In genomic region chr7:122306320-122307227, GRCh38 we compare ENCODE assay signal across 17 cellular contexts. TPM values are rescaled to one million over a fixed set of nuclear protein-coding genes. Genes with fewer than 3 reads are reported as not detected.
DNase-seq lines count a peak whose midpoint lies in the region; ATAC-seq and TF ChIP-seq lines count a peak whose summit lies in the region.
"Had no signal": no experiment of that assay in that cellular context is flagged by ENCODE, and none has a peak within 500 bp of the region (broad histone marks: within the 10 kb centered on the region; RNA-seq: fewer than 3 reads in every experiment).

No MANE protein-coding gene starts in this region.

- H3K9me3 ChIP-seq in mesenchymal stem cell (ENCODE audit: control insufficient read depth, low read length): no peaks in the 10 kb centered on the region
- no peaks in the 10 kb centered on the region for H3K9me3 ChIP-seq in testis
- no peaks in the 10 kb centered on the region for H3K9me3 ChIP-seq in ovary
- H3K9me3 ChIP-seq: gastroesophageal sphincter, upper lobe of left lung had no signal

- peaks cover 6% of the 10 kb centered on the region for H3K36me3 Mint-ChIP-seq in activated naive CD4-positive, alpha-beta T cell treated with anti-CD3 and anti-CD28 coated beads, Interleukin-2, amount 10 ng/mL, durations not matched to agents 7 days and 5 days
- peaks cover 25 to 27% of the 10 kb centered on the region in 2 donors for H3K36me3 Mint-ChIP-seq in activated naive CD4-positive, alpha-beta T cell treated with anti-CD3 and anti-CD28 coated beads, Interleukin-2, amount 50 U/mL, for 72 hours

- no peak overlapping the region for H4K8ac ChIP-seq in mesenchymal stem cell (ENCODE audit: low read length)

- H3K4me1 Mint-ChIP-seq in activated naive CD4-positive, alpha-beta T cell treated with anti-CD3 and anti-CD28 coated beads, Interleukin-2, amount 10 ng/mL, durations not matched to agents 7 days and 5 days: peaks cover 3% of the 10 kb centered on the region
- H3K4me1 Mint-ChIP-seq: activated CD4-positive, alpha-beta memory T cell treated with anti-CD3 and anti-CD28 coated beads, Interleukin-2, amount 10 ng/mL, durations not matched to agents 7 days and 5 days had no signal

- no peak overlapping the region for H3K4ac ChIP-seq in mesenchymal stem cell (ENCODE audit: low read depth in 1 of 2, low read length in 2 of 2)

- H2BK5ac ChIP-seq in mesenchymal stem cell (ENCODE audit: low read depth, low read length, poor library complexity, severe bottlenecking): no peak overlapping the region

- H3K4me2 ChIP-seq in mesenchymal stem cell (ENCODE audit: low read length, poor library complexity, severe bottlenecking): peak overlapping the region; percentile 69

- H3K18ac ChIP-seq in mesenchymal stem cell (ENCODE audit: low read depth in 1 of 2, low read length in 2 of 2): no peak overlapping the region

- TF ChIP-seq EP300 in ovary (IDR thresholded peaks at IDR 0.05): no peak

- no peak overlapping the region for H3K9ac ChIP-seq in mesenchymal stem cell (ENCODE audit: low read length)

- H3K4me3 Mint-ChIP-seq in activated naive CD4-positive, alpha-beta T cell treated with anti-CD3 and anti-CD28 coated beads, Interleukin-2, amount 10 ng/mL, durations not matched to agents 7 days and 5 days: no peak overlapping the region
- H3K4me3 Mint-ChIP-seq: activated CD4-positive, alpha-beta memory T cell treated with anti-CD3 and anti-CD28 coated beads, Interleukin-2, amount 10 ng/mL, durations not matched to agents 7 days and 5 days; effector memory CD8-positive, alpha-beta T cell had no signal

- peak overlapping the region; percentile 37 for H3K27ac Mint-ChIP-seq in activated naive CD4-positive, alpha-beta T cell treated with anti-CD3 and anti-CD28 coated beads, Interleukin-2, amount 10 ng/mL, durations not matched to agents 7 days and 5 days
- H3K27ac Mint-ChIP-seq in activated naive CD4-positive, alpha-beta T cell treated with anti-CD3 and anti-CD28 coated beads, Interleukin-2, amount 50 U/mL, for 72 hours: peak overlapping the region in 1 of 2 donors; percentile 50
- H3K27ac Mint-ChIP-seq: activated CD4-positive, alpha-beta memory T cell treated with anti-CD3 and anti-CD28 coated beads, Interleukin-2, amount 10 ng/mL, durations not matched to agents 7 days and 5 days; effector memory CD8-positive, alpha-beta T cell had no signal

- TF ChIP-seq POLR2A in testis (IDR thresholded peaks at IDR 0.05) (no peak), ovary (IDR thresholded peaks at IDR 0.05) (no peak)

- H3K9me3 Mint-ChIP-seq in activated naive CD4-positive, alpha-beta T cell treated with anti-CD3 and anti-CD28 coated beads, Interleukin-2, amount 10 ng/mL, durations not matched to agents 7 days and 5 days: no peaks in the 10 kb centered on the region
- H3K9me3 Mint-ChIP-seq in activated naive CD4-positive, alpha-beta T cell treated with anti-CD3 and anti-CD28 coated beads, Interleukin-2, amount 50 U/mL, for 72 hours: peaks cover 0 to 4% of the 10 kb centered on the region in 2 donors
- H3K9me3 Mint-ChIP-seq: activated CD4-positive, alpha-beta memory T cell treated with anti-CD3 and anti-CD28 coated beads, Interleukin-2, amount 10 ng/mL, durations not matched to agents 7 days and 5 days had no signal

- H3K4me1 ChIP-seq in mesenchymal stem cell (ENCODE audit: control insufficient read depth, insufficient read depth, low read depth, low read length) (peaks cover 38% of the 10 kb centered on the region), testis (peaks cover 12% of the 10 kb centered on the region), ovary (ENCODE audit: insufficient read depth) (peaks cover 8% of the 10 kb centered on the region)

- intact Hi-C loops in testis (cut with DNase I; ENCODE audit: low total_unique reads) (no loop called here), ovary (cut with DNase I) (no loop called here)

- DNase-seq in activated naive CD4-positive, alpha-beta T cell treated with anti-CD3 and anti-CD28 coated beads, Interleukin-2, amount 10 ng/mL, durations not matched to agents 7 days and 5 days: no peak
- DNase-seq in activated naive CD4-positive, alpha-beta T cell treated with anti-CD3 and anti-CD28 coated beads, Interleukin-2, amount 50 U/mL, for 72 hours (ENCODE audit: low spot score in 2 of 2): no peak
- DNase-seq in caudate nucleus (lab: John Stamatoyannopoulos, UW): peak in 1 of 61 donors; percentile 15
- DNase-seq in mesenchymal stem cell: no peak
- DNase-seq in testis: no peak
- DNase-seq in stimulated activated naive CD4-positive, alpha-beta T cell treated with Interleukin-2 at 50 U/mL for 16 hours (lab: John Stamatoyannopoulos, UW): no peak
- DNase-seq in NCI-H187 treated with DMSO at 0.1 percent for 48 hours (lab: John Stamatoyannopoulos, UW): no peak
- DNase-seq in ovary: no peak
- DNase-seq: activated CD4-positive, alpha-beta memory T cell treated with anti-CD3 and anti-CD28 coated beads, Interleukin-2, amount 10 ng/mL, durations not matched to agents 7 days and 5 days; effector memory CD8-positive, alpha-beta T cell; HCEC 1CT; stimulated activated CD4-positive, alpha-beta T cell treated with anti-CD3 and anti-CD28 coated beads, Interleukin-15, amount 100 ng/mL, for 24 hours; T-helper 9 cell had no signal

- H3K27me3 Mint-ChIP-seq in activated naive CD4-positive, alpha-beta T cell treated with anti-CD3 and anti-CD28 coated beads, Interleukin-2, amount 10 ng/mL, durations not matched to agents 7 days and 5 days: peaks cover 88% of the 10 kb centered on the region

- no peak overlapping the region for H2AK5ac ChIP-seq in mesenchymal stem cell (ENCODE audit: low read length, severe bottlenecking)

- H3K14ac ChIP-seq in mesenchymal stem cell (ENCODE audit: low read length in 2 of 2): no peak overlapping the region

- under 1% methylated on average over 24 of the region's 37 CpGs for WGBS in mesenchymal stem cell
- 18 to 21% methylated on average over 28 to 37 of the region's 37 CpGs for WGBS in testis, 2 donors
- 11 to 14% (median 12%) methylated on average over 37 of the region's 37 CpGs for WGBS in ovary, 3 donors

- TF ChIP-seq CTCF in testis (IDR thresholded peaks at IDR 0.05) (no peak), ovary (IDR thresholded peaks at IDR 0.05) (no peak)

- H2BK120ac ChIP-seq in mesenchymal stem cell (ENCODE audit: low read depth, low read length): no peak overlapping the region

- H2BK12ac ChIP-seq in mesenchymal stem cell (ENCODE audit: low read length in 2 of 2): no peak overlapping the region

- peaks cover 91 to 99% of the 10 kb centered on the region in 2 experiments for H3K27me3 ChIP-seq in mesenchymal stem cell (ENCODE audit: control insufficient read depth in 1 of 2, insufficient read depth in 1 of 2, low read length in 2 of 2)
- peaks cover under 1% of the 10 kb centered on the region for H3K27me3 ChIP-seq in testis
- H3K27me3 ChIP-seq in ovary: peaks cover 5% of the 10 kb centered on the region

- CTCF ChIA-PET in activated naive CD4-positive, alpha-beta T cell treated with anti-CD3 and anti-CD28 coated beads, Interleukin-2, amount 10 ng/mL, durations not matched to agents 7 days and 5 days (lab: Charles Lee): no interaction called here

- no peak for ATAC-seq in activated naive CD4-positive, alpha-beta T cell treated with anti-CD3 and anti-CD28 coated beads, Interleukin-2, amount 50 U/mL, for 72 hours
- ATAC-seq: effector memory CD8-positive, alpha-beta T cell; gastroesophageal sphincter had no signal

- H4K91ac ChIP-seq in mesenchymal stem cell (ENCODE audit: low read length): no peak overlapping the region

- no peak overlapping the region for H2AFZ ChIP-seq in mesenchymal stem cell (ENCODE audit: low read depth, low read length)

- no peaks in the 10 kb centered on the region for H3K79me1 ChIP-seq in mesenchymal stem cell (replicated peaks; ENCODE audit: low read length, poor library complexity, severe bottlenecking)

- H3K36me3 ChIP-seq in mesenchymal stem cell (ENCODE audit: control insufficient read depth in 1 of 2, insufficient read depth in 2 of 2, low read depth in 1 of 2, low read length in 2 of 2) (no peaks in the 10 kb centered on the region), testis (ENCODE audit: low read depth, missing control alignments) (no peaks in the 10 kb centered on the region), ovary (no peaks in the 10 kb centered on the region)
- H3K36me3 ChIP-seq: gastroesophageal sphincter, upper lobe of left lung had no signal

- H3K4me3 ChIP-seq in mesenchymal stem cell (ENCODE audit: insufficient read depth in 1 of 2, low read depth in 1 of 2, low read length in 2 of 2) (peak overlapping the region in 1 of 2 experiments; percentile 60), testis (peak overlapping the region; percentile 4 to 43), ovary (no peak overlapping the region)

- H2BK15ac ChIP-seq in mesenchymal stem cell (ENCODE audit: low read depth, poor library complexity, severe bottlenecking): no peak overlapping the region

- H3K23ac ChIP-seq in mesenchymal stem cell (ENCODE audit: low read length in 2 of 2): no peak overlapping the region

- peak overlapping the region; percentile 67 for H3K27ac ChIP-seq in caudate nucleus (ENCODE audit: low read depth, low read length)
- no peak overlapping the region for H3K27ac ChIP-seq in mesenchymal stem cell (ENCODE audit: low read length, poor library complexity, severe bottlenecking)
- no peak overlapping the region for H3K27ac ChIP-seq in testis
- H3K27ac ChIP-seq in ovary: no peak overlapping the region
- H3K27ac ChIP-seq: gastroesophageal sphincter, upper lobe of left lung had no signal

RNA-seq across cellular contexts. Expression of gene FEZF1, which starts 2.0 kb away (rescaled TPM):
- total RNA-seq in activated naive CD4-positive, alpha-beta T cell treated with anti-CD3 and anti-CD28 coated beads, Interleukin-2, amount 50 U/mL, for 72 hours: not detected
- polyA plus RNA-seq in mesenchymal stem cell (2013, experiment 1 of 2): not detected
- polyA plus RNA-seq in mesenchymal stem cell (2013, experiment 2 of 2): not detected
- 1 to 10 TPM; 3.1 to 5.6 TPM for total RNA-seq in testis
- 9.8 TPM for polyA plus RNA-seq in testis (ENCODE audit: insufficient read depth, low read depth, low replicate concordance)
- not detected for total RNA-seq in ovary
- not detected for polyA plus RNA-seq in ovary
- total RNA-seq: activated CD4-positive, alpha-beta memory T cell treated with anti-CD3 and anti-CD28 coated beads, Interleukin-2, amount 10 ng/mL, durations not matched to agents 7 days and 5 days; gastroesophageal sphincter; lower leg skin; MCF 10A had no signal
